Comparison of ENCODE assay signal across 17 cellular contexts in the genomic region with DNA sequence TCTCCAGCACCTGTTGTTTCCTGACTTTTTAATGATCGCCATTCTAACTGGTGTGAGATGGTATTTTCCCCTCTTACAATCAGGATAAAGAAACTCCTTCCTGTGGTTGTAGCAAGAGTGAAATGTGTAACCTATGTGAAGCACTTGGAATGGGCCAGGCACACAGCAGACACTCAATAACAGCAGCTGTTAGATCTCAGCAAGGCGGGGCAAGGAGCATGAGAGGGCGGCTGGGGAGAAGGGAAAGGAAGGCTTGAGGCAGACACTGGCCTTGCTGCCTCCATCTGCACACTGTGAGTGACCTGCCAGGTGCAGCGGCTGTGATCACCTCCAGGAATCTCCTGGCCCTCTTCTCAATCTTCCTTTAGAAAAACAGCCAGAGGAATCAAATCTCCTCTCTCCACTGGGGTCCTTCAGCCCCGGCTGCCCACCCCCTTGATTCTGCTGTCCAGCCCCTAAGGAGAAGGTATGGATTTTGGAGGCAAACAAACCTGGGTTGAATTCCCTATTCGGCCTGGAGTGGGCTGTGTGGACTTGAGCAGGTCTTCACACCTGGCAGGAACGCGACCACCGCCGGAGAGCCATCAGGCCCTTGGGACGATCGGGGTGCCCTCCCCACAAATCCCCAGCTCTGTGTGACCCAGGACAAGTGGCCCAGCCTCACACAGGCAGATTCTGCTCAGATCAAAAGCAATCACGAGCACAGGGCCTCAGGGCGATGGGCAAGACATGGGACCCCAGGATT. TPM values are rescaled to one million over a fixed set of nuclear protein-coding genes. Genes with fewer than 3 reads are reported as not detected.
DNase-seq lines count a peak whose midpoint lies in the region; ATAC-seq, FAIRE-seq and TF ChIP-seq lines count a peak whose summit lies in the region.
"Had no signal": no experiment of that assay in that cellular context is flagged by ENCODE, and none has a peak within 500 bp of the region (broad histone marks: within the 10 kb centered on the region; RNA-seq: fewer than 3 reads in every experiment).

No MANE protein-coding gene starts in this region.

- TF ChIP-seq CTCF in natural killer cell (IDR thresholded peaks at IDR 0.05) = no peak
- TF ChIP-seq CTCF in H1 (IDR thresholded peaks at IDR 0.05; ENCODE audit: control extremely low read depth in 1 of 3, insufficient read depth in 1 of 3, low read depth in 1 of 3, low read length in 3 of 3) = no peak
- no peak for TF ChIP-seq CTCF in nephron progenitor cell (IDR thresholded peaks at IDR 0.05)
- TF ChIP-seq CTCF in uterus (IDR thresholded peaks at IDR 0.05) = no peak

- H3K27ac ChIP-seq in H1 (ENCODE audit: low read depth, low read length) (no peak overlapping the region), uterus (peak overlapping the region; percentile 78 to 88)
- H3K27ac ChIP-seq in CD4-positive, alpha-beta memory T cell (ENCODE audit: low read depth, low read length) = no peak overlapping the region

- H4K8ac ChIP-seq in H1 (ENCODE audit: extremely low read depth, insufficient read depth, low read length) = no peak overlapping the region; the same call in 1 of the 2 replicates

- peak overlapping the region; percentile 85; the same call in 1 of the 2 replicates for H2BK12ac ChIP-seq in H1 (ENCODE audit: low read depth, low read length)

- no peak for FAIRE-seq in H1 (lab: Jason Lieb, UNC)
- FAIRE-seq: bronchial epithelial cell, TTC549 had no signal

- peak overlapping the region; percentile 13; the same call in 1 of the 2 replicates for H3K18ac ChIP-seq in H1 (ENCODE audit: extremely low read depth, low read length)

- no peaks in the 10 kb centered on the region for H3K9me3 Mint-ChIP-seq in natural killer cell treated with Interleukin-12 subunit alpha and Interleukin-12 subunit beta and Interleukin-15 and Interleukin-18, amount 100 ng/mL, for 72 hours
- H3K9me3 Mint-ChIP-seq in natural killer cell = no peaks in the 10 kb centered on the region
- no peaks in the 10 kb centered on the region for H3K9me3 Mint-ChIP-seq in nephron progenitor cell
- no peaks in the 10 kb centered on the region for H3K9me3 Mint-ChIP-seq in CD4-positive, alpha-beta memory T cell
- H3K9me3 Mint-ChIP-seq: activated naive CD4-positive, alpha-beta T cell treated with anti-CD3 and anti-CD28 coated beads, Interleukin-2, amount 50 U/mL, for 24 hours; CD8-positive, alpha-beta T cell; stimulated activated naive CD8-positive, alpha-beta T cell treated with anti-CD3 and anti-CD28 coated beads, Interleukin-15, amount 100 ng/mL, for 72 hours had no signal

- no peaks in the 10 kb centered on the region for H3K79me2 ChIP-seq in H1 (ENCODE audit: control insufficient read depth in 1 of 2, insufficient read depth in 2 of 2, low read length in 2 of 2)

- intact Hi-C loops in natural killer cell (cut with micrococcal nuclease) (no loop called here), uterus (cut with DNase I; ENCODE audit: low total_unique reads) (no loop called here)
- intact Hi-C loops in CD4-positive, alpha-beta memory T cell (cut with micrococcal nuclease) = no loop called here

- 0 out of 2 replicates have a peak overlapping the region, but pooled peaks have one; percentile 2 for H2AK5ac ChIP-seq in H1 (ENCODE audit: low read depth, low read length)

- H3K4me1 ChIP-seq in H1 (replicated peaks in 1 of 4; ENCODE audit: control insufficient read depth in 3 of 4, insufficient read depth in 4 of 4, low read length in 3 of 4) (peaks cover 15 to 33% (median 25%) of the 10 kb centered on the region in 4 experiments), uterus (peaks cover 15 to 20% of the 10 kb centered on the region in 2 donors)
- H3K4me1 ChIP-seq in CD4-positive, alpha-beta memory T cell (ENCODE audit: insufficient read depth, low read length) = no peaks in the 10 kb centered on the region

- no peak overlapping the region for H4K91ac ChIP-seq in H1 (replicated peaks; ENCODE audit: insufficient read length, low read length)

- no peaks in the 10 kb centered on the region for H3K36me3 Mint-ChIP-seq in natural killer cell treated with Interleukin-12 subunit alpha and Interleukin-12 subunit beta and Interleukin-15 and Interleukin-18, amount 100 ng/mL, for 72 hours
- H3K36me3 Mint-ChIP-seq in natural killer cell = no peaks in the 10 kb centered on the region
- no peaks in the 10 kb centered on the region for H3K36me3 Mint-ChIP-seq in nephron progenitor cell (ENCODE audit: low read depth)
- H3K36me3 Mint-ChIP-seq in CD4-positive, alpha-beta memory T cell = no peaks in the 10 kb centered on the region
- H3K36me3 Mint-ChIP-seq: activated naive CD4-positive, alpha-beta T cell treated with anti-CD3 and anti-CD28 coated beads, Interleukin-2, amount 50 U/mL, for 24 hours; CD8-positive, alpha-beta T cell had no signal

- no peak overlapping the region for H3K4me3 ChIP-seq in H1 (ENCODE audit: extremely low read depth in 1 of 4, insufficient read depth in 2 of 4, low read depth in 3 of 4, low read length in 4 of 4)
- no peak overlapping the region for H3K4me3 ChIP-seq in uterus
- H3K4me3 ChIP-seq in CD4-positive, alpha-beta memory T cell (ENCODE audit: low read length in 2 of 2) = no peak overlapping the region

- H4K5ac ChIP-seq in H1 (ENCODE audit: insufficient read length, low read depth, low read length) = no peak overlapping the region

- H2BK120ac ChIP-seq in H1 (replicated peaks; ENCODE audit: low read depth, low read length) = no peak overlapping the region

- H4K20me1 ChIP-seq in H1 (replicated peaks in 1 of 2; ENCODE audit: control insufficient read depth in 1 of 2, insufficient read depth in 2 of 2, low read length in 2 of 2) = no peaks in the 10 kb centered on the region

- TF ChIP-seq POLR2A in H1 (IDR thresholded peaks at IDR 0.05; ENCODE audit: control extremely low read depth in 1 of 2, low read depth in 2 of 2, low read length in 2 of 2) = no peak
- TF ChIP-seq POLR2A in uterus (IDR thresholded peaks at IDR 0.05) = no peak

- no peak overlapping the region for H3K27ac Mint-ChIP-seq in natural killer cell treated with Interleukin-12 subunit alpha and Interleukin-12 subunit beta and Interleukin-15 and Interleukin-18, amount 100 ng/mL, for 72 hours
- H3K27ac Mint-ChIP-seq in natural killer cell (no peak overlapping the region), nephron progenitor cell (peak overlapping the region; percentile 95)
- no peak overlapping the region for H3K27ac Mint-ChIP-seq in CD4-positive, alpha-beta memory T cell
- H3K27ac Mint-ChIP-seq: activated naive CD4-positive, alpha-beta T cell treated with anti-CD3 and anti-CD28 coated beads, Interleukin-2, amount 50 U/mL, for 24 hours; CD8-positive, alpha-beta T cell; stimulated activated naive CD8-positive, alpha-beta T cell treated with anti-CD3 and anti-CD28 coated beads, Interleukin-15, amount 100 ng/mL, for 72 hours had no signal

- no peak for TF ChIP-seq RAD21 in H1 (IDR thresholded peaks at IDR 0.05 in 1 of 2, conservative IDR thresholded peaks at IDR 0.05 in 1 of 2; ENCODE audit: low read depth in 2 of 2, low read length in 2 of 2)

- H3K14ac ChIP-seq in H1 (ENCODE audit: insufficient read length) = no peak overlapping the region

- no peaks in the 10 kb centered on the region; a peak in 1 of 7 replicates for H3K27me3 ChIP-seq in H1 (replicated peaks in 1 of 4; ENCODE audit: control insufficient read depth in 3 of 4, extremely low read depth in 1 of 4, insufficient read depth in 3 of 4, low read length in 3 of 4)
- H3K27me3 ChIP-seq in uterus = no peaks in the 10 kb centered on the region
- H3K27me3 ChIP-seq in CD4-positive, alpha-beta memory T cell (ENCODE audit: insufficient read depth, low read length) = no peaks in the 10 kb centered on the region

- H3K56ac ChIP-seq in H1 (replicated peaks; ENCODE audit: insufficient read length, low read depth, low read length) = no peak overlapping the region

- no peaks in the 10 kb centered on the region for H3K36me3 ChIP-seq in H1 (ENCODE audit: control insufficient read depth in 2 of 4, insufficient read depth in 4 of 4, low read length in 3 of 4)
- H3K36me3 ChIP-seq in uterus = no peaks in the 10 kb centered on the region
- H3K36me3 ChIP-seq in CD4-positive, alpha-beta memory T cell (ENCODE audit: insufficient read depth, low read length) = no peaks in the 10 kb centered on the region

- no peak overlapping the region for H2BK5ac ChIP-seq in H1 (ENCODE audit: low read depth, low read length)

- no peaks in the 10 kb centered on the region; the same call in 1 of the 2 replicates for H3K23me2 ChIP-seq in H1 (ENCODE audit: low read depth, low read length)

- TF ChIP-seq EP300 in H1 (IDR thresholded peaks at IDR 0.05; ENCODE audit: borderline replicate concordance in 1 of 2, low read depth in 2 of 2, low read length in 2 of 2) = no peak

- no peak overlapping the region for H3K4me3 Mint-ChIP-seq in natural killer cell treated with Interleukin-12 subunit alpha and Interleukin-12 subunit beta and Interleukin-15 and Interleukin-18, amount 100 ng/mL, for 72 hours
- no peak overlapping the region for H3K4me3 Mint-ChIP-seq in natural killer cell
- peak overlapping the region; percentile 35 for H3K4me3 Mint-ChIP-seq in nephron progenitor cell
- no peak overlapping the region for H3K4me3 Mint-ChIP-seq in CD4-positive, alpha-beta memory T cell
- H3K4me3 Mint-ChIP-seq: activated naive CD4-positive, alpha-beta T cell treated with anti-CD3 and anti-CD28 coated beads, Interleukin-2, amount 50 U/mL, for 24 hours; CD8-positive, alpha-beta T cell; stimulated activated naive CD8-positive, alpha-beta T cell treated with anti-CD3 and anti-CD28 coated beads, Interleukin-15, amount 100 ng/mL, for 72 hours had no signal

- H3K9me3 ChIP-seq in H1 (ENCODE audit: insufficient read depth in 2 of 2, low read depth in 1 of 2, low read length in 1 of 2) (no peaks in the 10 kb centered on the region), uterus (no peaks in the 10 kb centered on the region)
- H3K9me3 ChIP-seq in CD4-positive, alpha-beta memory T cell (ENCODE audit: control insufficient read depth in 1 of 2, low read length in 2 of 2) = no peaks in the 10 kb centered on the region

- H3K9ac ChIP-seq in H1 (replicated peaks in 1 of 4; ENCODE audit: extremely low read depth in 1 of 4, low read depth in 3 of 4, low read length in 3 of 4) = no peak overlapping the region

- no peaks in the 10 kb centered on the region for H3K4me1 Mint-ChIP-seq in natural killer cell treated with Interleukin-12 subunit alpha and Interleukin-12 subunit beta and Interleukin-15 and Interleukin-18, amount 100 ng/mL, for 72 hours (ENCODE audit: low read depth in 2 of 2)
- H3K4me1 Mint-ChIP-seq in natural killer cell = no peaks in the 10 kb centered on the region
- peaks cover 55% of the 10 kb centered on the region for H3K4me1 Mint-ChIP-seq in nephron progenitor cell
- H3K4me1 Mint-ChIP-seq in CD4-positive, alpha-beta memory T cell = no peaks in the 10 kb centered on the region
- H3K4me1 Mint-ChIP-seq: activated naive CD4-positive, alpha-beta T cell treated with anti-CD3 and anti-CD28 coated beads, Interleukin-2, amount 50 U/mL, for 24 hours had no signal

- no peak overlapping the region for H3K4ac ChIP-seq in H1 (replicated peaks; ENCODE audit: insufficient read length, low read depth, low read length)

- peaks cover 0 to 10% of the 10 kb centered on the region in 2 donors for H3K27me3 Mint-ChIP-seq in natural killer cell treated with Interleukin-12 subunit alpha and Interleukin-12 subunit beta and Interleukin-15 and Interleukin-18, amount 100 ng/mL, for 72 hours
- H3K27me3 Mint-ChIP-seq in natural killer cell (ENCODE audit: low read depth in 2 of 2) = no peaks in the 10 kb centered on the region
- H3K27me3 Mint-ChIP-seq in nephron progenitor cell (ENCODE audit: low read depth, poor library complexity) = peaks cover 9% of the 10 kb centered on the region
- H3K27me3 Mint-ChIP-seq in CD4-positive, alpha-beta memory T cell = peaks cover 0 to 5% of the 10 kb centered on the region in 2 donors
- H3K27me3 Mint-ChIP-seq: activated naive CD4-positive, alpha-beta T cell treated with anti-CD3 and anti-CD28 coated beads, Interleukin-2, amount 50 U/mL, for 24 hours; stimulated activated naive CD8-positive, alpha-beta T cell treated with anti-CD3 and anti-CD28 coated beads, Interleukin-15, amount 100 ng/mL, for 72 hours had no signal

- no peak overlapping the region for H2BK15ac ChIP-seq in H1 (ENCODE audit: low read length)

- no peak for ATAC-seq in natural killer cell treated with Interleukin-12 subunit alpha and Interleukin-12 subunit beta and Interleukin-15 and Interleukin-18, amount 100 ng/mL, for 72 hours
- ATAC-seq in natural killer cell (no peak), GM18868 (IDR thresholded peaks at IDR 0.05; ENCODE audit: unreplicated experiment) (no peak)
- ATAC-seq: CD8-positive, alpha-beta T cell; stimulated activated naive CD8-positive, alpha-beta T cell treated with anti-CD3 and anti-CD28 coated beads, Interleukin-15, amount 100 ng/mL, for 72 hours had no signal

- no peak overlapping the region for H2BK20ac ChIP-seq in H1 (ENCODE audit: low read length)

- H2AFZ ChIP-seq in H1 (ENCODE audit: low read length) = no peak overlapping the region

- H3K23ac ChIP-seq in H1 (ENCODE audit: insufficient read length) = no peak overlapping the region

- no peak overlapping the region for H3K4me2 ChIP-seq in H1 (ENCODE audit: insufficient read depth in 1 of 2, low read depth in 2 of 2, low read length in 2 of 2)

- no peaks in the 10 kb centered on the region for H3K79me1 ChIP-seq in H1 (ENCODE audit: low read depth, low read length)

- peak; percentile 51 for DNase-seq in natural killer cell treated with Interleukin-12 subunit alpha and Interleukin-12 subunit beta and Interleukin-15 and Interleukin-18, amount 100 ng/mL, for 72 hours (ENCODE audit: low spot score)
- DNase-seq in natural killer cell (no peak), H1 (ENCODE audit: low read depth in 1 of 2, low spot score in 2 of 2) (no peak), nephron progenitor cell (no peak), uterus (peak in 1 of 2 donors; percentile 37), cerebellar cortex (ENCODE audit: low spot score) (no peak)
- no peak for DNase-seq in CD4-positive, alpha-beta memory T cell
- DNase-seq: activated T-cell treated with anti-CD3 and anti-CD28 coated beads, Interleukin-2, amount 50 U/mL, for 1 hour; CD8-positive, alpha-beta T cell; hippocampal formation; NCI-H1436; stimulated activated CD4-positive, alpha-beta T cell treated with anti-CD3 and anti-CD28 coated beads, Interleukin-15, amount 100 ng/mL, for 24 hours; stimulated activated naive CD8-positive, alpha-beta T cell treated with anti-CD3 and anti-CD28 coated beads, Interleukin-15, amount 100 ng/mL, for 72 hours had no signal

- CTCF ChIA-PET in H1 (lab: Charles Lee; ENCODE audit: partially characterized antibody) = interaction anchor here (0.6 to 1.3 kb wide), 3 partner anchors 16 to 221 kb away, joined by 3 to 4 read pairs (median 4); no protein-coding TSS in a partner anchor
- CTCF ChIA-PET in CD4-positive, alpha-beta memory T cell (lab: Charles Lee; ENCODE audit: partially characterized antibody) = no interaction called here

- POLR2A ChIA-PET in H1 (lab: Charles Lee; ENCODE audit: partially characterized antibody) = no interaction called here
- POLR2A ChIA-PET in CD4-positive, alpha-beta memory T cell (lab: Charles Lee; ENCODE audit: partially characterized antibody) = no interaction called here

- WGBS in H1 (ENCODE audit: extremely low coverage in 1 of 2, insufficient coverage in 1 of 2, insufficient read length in 1 of 2, insufficient replicate concordance in 2 of 2, low coverage in 1 of 2, low lambda C conversion rate in 2 of 2, missing lambda C conversion rate in 1 of 2), 2 experiments = 84% methylated on average over 14 of the region's 14 CpGs; no CpG with 5 or more reads in 1 of the 2 experiments

RNA-seq across cellular contexts. Expression of a gene that starts 49.0 kb away (rescaled TPM):
- total RNA-seq in natural killer cell treated with Interleukin-12 subunit alpha and Interleukin-12 subunit beta and Interleukin-15 and Interleukin-18, amount 100 ng/mL, for 72 hours = 10 to 100 TPM; 36.5 to 53.5 TPM
- total RNA-seq in natural killer cell = 10 to 100 TPM; 27.1 to 41.7 (median 38.9) TPM
- total RNA-seq in H1 (2021; fragmentation: NEBNext Ultra II Directional; extraction: Animal tissue kit (Norgen Biotek cat#: 25700)) = 48.2 and 50.7 TPM in 2 replicates
- polyA plus RNA-seq in H1 (2011; rRNA removed) = 36.1 and 46.7 TPM in 2 replicates
- polyA plus RNA-seq in H1 (2011; cell fraction: cytosol; rRNA removed) = 55.9 TPM
- polyA plus RNA-seq in H1 (2011; cell fraction: nucleus; rRNA removed) = 81.0 TPM
- 46.3 to 52.7 TPM (median 46.7 TPM) in 4 replicates for polyA plus RNA-seq in H1 (2012, experiment 1 of 2)
- 39.5 TPM for polyA plus RNA-seq in H1 (2012, experiment 2 of 2)
- polyA plus RNA-seq in H1 (2013, experiment 1 of 2) = 25.5 TPM
- 24.2 TPM for polyA plus RNA-seq in H1 (2013, experiment 2 of 2)
- 165 and 201 TPM in 2 replicates for polyA minus RNA-seq in H1 (2011; rRNA and poly(A)+ RNA removed)
- polyA minus RNA-seq in H1 (2011; cell fraction: cytosol; rRNA and poly(A)+ RNA removed) = 43.7 TPM
- 64.7 TPM for polyA minus RNA-seq in H1 (2011; cell fraction: nucleus; rRNA and poly(A)+ RNA removed)
- total RNA-seq in uterus = 10 to 100 TPM in 2 of 4 donors, 1 to 10 TPM in 2; 7.6 to 37.4 (median 16.4) TPM
- 10 to 100 TPM; 39.3 to 41.2 TPM for total RNA-seq in CD4-positive, alpha-beta memory T cell
- 10 to 100 TPM; 18.5 to 19.8 TPM for polyA plus RNA-seq in CD4-positive, alpha-beta memory T cell

RNA-seq across cellular contexts. Expression of a gene that starts 49.1 kb away (rescaled TPM):
- total RNA-seq in natural killer cell treated with Interleukin-12 subunit alpha and Interleukin-12 subunit beta and Interleukin-15 and Interleukin-18, amount 100 ng/mL, for 72 hours = 10 to 100 TPM; 13.8 to 16.9 TPM
- 1 to 10 TPM; 5.4 to 9.7 (median 7.8) TPM for total RNA-seq in natural killer cell
- 47.1 and 48.3 TPM in 2 replicates for total RNA-seq in H1 (2021; fragmentation: NEBNext Ultra II Directional; extraction: Animal tissue kit (Norgen Biotek cat#: 25700))
- polyA plus RNA-seq in H1 (2011; rRNA removed) = 15.5 and 25.3 TPM in 2 replicates
- polyA plus RNA-seq in H1 (2011; cell fraction: cytosol; rRNA removed) = 33.4 TPM
- polyA plus RNA-seq in H1 (2011; cell fraction: nucleus; rRNA removed) = 11.6 TPM
- 36.7 to 42.0 TPM (median 38.1 TPM) in 4 replicates for polyA plus RNA-seq in H1 (2012, experiment 1 of 2)
- 11.5 TPM for polyA plus RNA-seq in H1 (2012, experiment 2 of 2)
- polyA plus RNA-seq in H1 (2013, experiment 1 of 2) = 27.6 TPM
- 26.8 TPM for polyA plus RNA-seq in H1 (2013, experiment 2 of 2)
- polyA minus RNA-seq in H1 (2011; rRNA and poly(A)+ RNA removed) = 23.0 and 33.8 TPM in 2 replicates
- polyA minus RNA-seq in H1 (2011; cell fraction: cytosol; rRNA and poly(A)+ RNA removed) = 16.0 TPM
- 35.9 TPM for polyA minus RNA-seq in H1 (2011; cell fraction: nucleus; rRNA and poly(A)+ RNA removed)
- 10 to 100 TPM; 14.7 to 31.8 (median 17.8) TPM for total RNA-seq in uterus
- 10 to 100 TPM; 12.6 to 13.2 TPM for total RNA-seq in CD4-positive, alpha-beta memory T cell
- polyA plus RNA-seq in CD4-positive, alpha-beta memory T cell = 10 to 100 TPM in 1 of 2 donors, 1 to 10 TPM in 1; 8.4 to 13.7 TPM

Comparison
In these comparisons a context has a peak if more than half of its experiments do, and no peak if none do; other contexts are left out.
1. H3K27ac ChIP-seq: peak in uterus (2 of 2); none in H1 (single experiment) and CD4-positive, alpha-beta memory T cell (single experiment).